Comparison of ENCODE assay signal across 8 cellular contexts in the genomic region with DNA sequence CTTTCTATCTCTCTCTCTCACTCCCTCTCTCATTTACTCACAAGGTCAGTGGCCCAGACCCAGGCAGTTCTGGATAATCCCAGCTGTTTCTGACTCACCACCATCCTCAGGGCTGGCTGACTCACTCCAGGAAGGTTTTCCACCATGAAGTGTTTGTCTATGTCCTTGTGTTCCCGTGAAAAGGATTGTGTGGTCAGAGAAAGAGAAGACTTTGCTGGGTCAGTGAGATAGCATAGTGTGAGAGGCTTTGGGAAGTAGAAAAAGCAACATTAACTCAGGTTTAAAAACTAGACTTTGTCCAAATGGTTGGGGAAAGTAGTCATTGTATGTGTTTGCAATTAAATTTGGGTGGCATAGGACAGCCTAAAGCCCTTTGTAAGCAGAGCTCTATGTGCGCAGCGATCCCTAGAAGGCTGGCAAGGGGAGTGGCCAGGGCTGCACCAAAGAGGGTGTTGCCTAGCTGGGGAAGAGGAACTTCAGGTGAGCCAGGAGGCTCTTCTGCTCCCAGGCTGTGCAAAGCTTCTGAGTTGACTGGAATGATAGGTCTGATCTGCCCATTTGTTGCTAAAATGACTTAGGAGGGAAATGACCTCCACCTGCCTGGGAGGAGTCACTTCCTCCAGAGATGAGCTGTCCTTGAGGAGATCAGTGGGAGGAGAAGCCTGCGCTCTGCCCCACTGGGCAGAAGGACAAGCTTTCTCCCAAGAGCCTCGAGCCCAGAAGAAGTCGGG. TPM values are rescaled to one million over a fixed set of nuclear protein-coding genes. Genes with fewer than 3 reads are reported as not detected.
DNase-seq lines count a peak whose midpoint lies in the region; ATAC-seq and TF ChIP-seq lines count a peak whose summit lies in the region.

No MANE protein-coding gene starts in this region.

- 33 to 46% methylated on average over 2 to 6 of the region's 6 CpGs for WGBS in gastroesophageal sphincter (ENCODE audit: low coverage in 1 of 2), 2 donors

- no peaks in the 10 kb centered on the region for H3K36me3 Mint-ChIP-seq in activated T-cell treated with anti-CD3 and anti-CD28 coated beads, Interleukin-2, amount 50 U/mL, for 24 hours (ENCODE audit: low read depth)
- no peaks in the 10 kb centered on the region for H3K36me3 Mint-ChIP-seq in activated T-cell treated with anti-CD3 and anti-CD28 coated beads, Interleukin-2, amount 50 U/mL, for 4 hours (ENCODE audit: insufficient read depth)

- H3K4me3 ChIP-seq in SJSA1 (no peak overlapping the region), gastroesophageal sphincter (no peak overlapping the region), skeletal muscle satellite cell (ENCODE audit: low read length) (peak overlapping the region; percentile 53)

- H3K27ac ChIP-seq in SJSA1 (peak overlapping the region; percentile 55), gastroesophageal sphincter (peak overlapping the region; percentile 69 to 88 (median 82))

- no peak for DNase-seq in activated T-cell treated with anti-CD3 and anti-CD28 coated beads, Interleukin-2, amount 50 U/mL, for 24 hours
- no peak for DNase-seq in activated T-cell treated with anti-CD3 and anti-CD28 coated beads, Interleukin-2, amount 50 U/mL, for 4 hours
- DNase-seq in SJSA1 (ENCODE audit: low read depth in 1 of 2, low spot score in 2 of 2) = peak; percentile 92 to 95
- DNase-seq in stimulated activated naive CD8-positive, alpha-beta T cell treated with anti-CD3 and anti-CD28 coated beads, Interleukin-15, amount 100 ng/mL, for 72 hours = no peak

- H3K9me3 ChIP-seq in SJSA1 (replicated peaks) (no peaks in the 10 kb centered on the region), gastroesophageal sphincter (no peaks in the 10 kb centered on the region), skeletal muscle satellite cell (replicated peaks; ENCODE audit: low read length) (no peaks in the 10 kb centered on the region)

- no peaks in the 10 kb centered on the region for H3K27me3 ChIP-seq in SJSA1 (replicated peaks)
- no peaks in the 10 kb centered on the region for H3K27me3 ChIP-seq in gastroesophageal sphincter
- no peaks in the 10 kb centered on the region for H3K27me3 ChIP-seq in skeletal muscle satellite cell (ENCODE audit: control insufficient read depth, insufficient read depth, low read length)

- ATAC-seq in activated T-cell treated with anti-CD3 and anti-CD28 coated beads, Interleukin-2, amount 50 U/mL, for 4 hours = no peak
- ATAC-seq in gastroesophageal sphincter (peak; percentile 93), GM21717 (IDR thresholded peaks at IDR 0.05; ENCODE audit: unreplicated experiment) (no peak), HG03342 (IDR thresholded peaks at IDR 0.05; ENCODE audit: unreplicated experiment) (no peak)
- no peak for ATAC-seq in stimulated activated naive CD8-positive, alpha-beta T cell treated with anti-CD3 and anti-CD28 coated beads, Interleukin-15, amount 100 ng/mL, for 72 hours

- H3K27ac Mint-ChIP-seq in activated T-cell treated with anti-CD3 and anti-CD28 coated beads, Interleukin-2, amount 50 U/mL, for 24 hours = peak overlapping the region; percentile 36
- H3K27ac Mint-ChIP-seq in stimulated activated naive CD8-positive, alpha-beta T cell treated with anti-CD3 and anti-CD28 coated beads, Interleukin-15, amount 100 ng/mL, for 72 hours = no peak overlapping the region

- H3K27me3 Mint-ChIP-seq in activated T-cell treated with anti-CD3 and anti-CD28 coated beads, Interleukin-2, amount 50 U/mL, for 24 hours = no peaks in the 10 kb centered on the region
- H3K27me3 Mint-ChIP-seq in activated T-cell treated with anti-CD3 and anti-CD28 coated beads, Interleukin-2, amount 50 U/mL, for 4 hours (ENCODE audit: low read depth) = no peaks in the 10 kb centered on the region
- no peaks in the 10 kb centered on the region for H3K27me3 Mint-ChIP-seq in stimulated activated naive CD8-positive, alpha-beta T cell treated with anti-CD3 and anti-CD28 coated beads, Interleukin-15, amount 100 ng/mL, for 72 hours

- H3K4me1 Mint-ChIP-seq in activated T-cell treated with anti-CD3 and anti-CD28 coated beads, Interleukin-2, amount 50 U/mL, for 24 hours (ENCODE audit: low read depth) = peaks cover 63% of the 10 kb centered on the region
- peaks cover 32% of the 10 kb centered on the region for H3K4me1 Mint-ChIP-seq in activated T-cell treated with anti-CD3 and anti-CD28 coated beads, Interleukin-2, amount 50 U/mL, for 4 hours (ENCODE audit: low read depth)
- peaks cover 13% of the 10 kb centered on the region for H3K4me1 Mint-ChIP-seq in stimulated activated naive CD8-positive, alpha-beta T cell treated with anti-CD3 and anti-CD28 coated beads, Interleukin-15, amount 100 ng/mL, for 72 hours

- no peak for TF ChIP-seq CTCF in gastroesophageal sphincter (IDR thresholded peaks at IDR 0.05)

- H3K4me2 ChIP-seq in skeletal muscle satellite cell (ENCODE audit: low read length) = peak overlapping the region; percentile 80

- H3K36me3 ChIP-seq in SJSA1 (peaks cover 6% of the 10 kb centered on the region), gastroesophageal sphincter (no peaks in the 10 kb centered on the region), skeletal muscle satellite cell (ENCODE audit: insufficient read depth, low read length) (no peaks in the 10 kb centered on the region)

- H3K4me1 ChIP-seq in SJSA1 (replicated peaks) (peaks cover 78% of the 10 kb centered on the region), gastroesophageal sphincter (peaks cover 2 to 60% (median 32%) of the 10 kb centered on the region in 3 donors), skeletal muscle satellite cell (ENCODE audit: control insufficient read depth, insufficient read depth, low read length) (peaks cover 67% of the 10 kb centered on the region)

- H3K9ac ChIP-seq in skeletal muscle satellite cell (ENCODE audit: low read depth, low read length) = peak overlapping the region; percentile 75

- no peak for TF ChIP-seq EP300 in gastroesophageal sphincter (IDR thresholded peaks at IDR 0.05)

- no peak overlapping the region for H3K4me3 Mint-ChIP-seq in activated T-cell treated with anti-CD3 and anti-CD28 coated beads, Interleukin-2, amount 50 U/mL, for 24 hours
- no peak overlapping the region for H3K4me3 Mint-ChIP-seq in activated T-cell treated with anti-CD3 and anti-CD28 coated beads, Interleukin-2, amount 50 U/mL, for 4 hours
- no peak overlapping the region for H3K4me3 Mint-ChIP-seq in stimulated activated naive CD8-positive, alpha-beta T cell treated with anti-CD3 and anti-CD28 coated beads, Interleukin-15, amount 100 ng/mL, for 72 hours

- no peak for TF ChIP-seq POLR2A in gastroesophageal sphincter (IDR thresholded peaks at IDR 0.05)

- H3K9me3 Mint-ChIP-seq in activated T-cell treated with anti-CD3 and anti-CD28 coated beads, Interleukin-2, amount 50 U/mL, for 24 hours = no peaks in the 10 kb centered on the region
- H3K9me3 Mint-ChIP-seq in activated T-cell treated with anti-CD3 and anti-CD28 coated beads, Interleukin-2, amount 50 U/mL, for 4 hours = no peaks in the 10 kb centered on the region
- H3K9me3 Mint-ChIP-seq in stimulated activated naive CD8-positive, alpha-beta T cell treated with anti-CD3 and anti-CD28 coated beads, Interleukin-15, amount 100 ng/mL, for 72 hours = no peaks in the 10 kb centered on the region

RNA-seq across cellular contexts. Expression of gene CAPN2, which starts 4.9 kb away (rescaled TPM):
- 10 to 100 TPM; 19.0 to 25.1 (median 19.2) TPM for total RNA-seq in activated T-cell treated with anti-CD3 and anti-CD28 coated beads, Interleukin-2, amount 50 U/mL, for 4 hours
- 143 and 155 TPM in 2 replicates for total RNA-seq in SJSA1 (2014; rRNA removed; shearing (Covaris generic))
- total RNA-seq in gastroesophageal sphincter = 100 to 1,000 TPM; 140 to 174 (median 149) TPM
- total RNA-seq in skeletal muscle satellite cell (2012; rRNA removed) = 396 and 525 TPM in 2 replicates

RNA-seq across cellular contexts. Expression of gene CAPN8, which starts 41.9 kb away (rescaled TPM):
- total RNA-seq in activated T-cell treated with anti-CD3 and anti-CD28 coated beads, Interleukin-2, amount 50 U/mL, for 4 hours = not detected
- total RNA-seq in SJSA1 (2014; rRNA removed; shearing (Covaris generic)) = not detected in 2 replicates
- total RNA-seq in gastroesophageal sphincter = under 1 TPM in 1 of 4 donors, not detected in 3; 0.45 TPM
- total RNA-seq in skeletal muscle satellite cell (2012; rRNA removed) = not detected in 2 replicates

Comparison
In these comparisons a context has a peak if more than half of its experiments do, and no peak if none do; other contexts are left out.
1. DNase-seq: peak in SJSA1 (2 of 2); none in activated T-cell treated with anti-CD3 and anti-CD28 coated beads, Interleukin-2, amount 50 U/mL, for 24 hours (single experiment), activated T-cell treated with anti-CD3 and anti-CD28 coated beads, Interleukin-2, amount 50 U/mL, for 4 hours (single experiment) and stimulated activated naive CD8-positive, alpha-beta T cell treated with anti-CD3 and anti-CD28 coated beads, Interleukin-15, amount 100 ng/mL, for 72 hours (0 of 2).